ENCODE assay signal across 13 cellular contexts in the genomic region with DNA sequence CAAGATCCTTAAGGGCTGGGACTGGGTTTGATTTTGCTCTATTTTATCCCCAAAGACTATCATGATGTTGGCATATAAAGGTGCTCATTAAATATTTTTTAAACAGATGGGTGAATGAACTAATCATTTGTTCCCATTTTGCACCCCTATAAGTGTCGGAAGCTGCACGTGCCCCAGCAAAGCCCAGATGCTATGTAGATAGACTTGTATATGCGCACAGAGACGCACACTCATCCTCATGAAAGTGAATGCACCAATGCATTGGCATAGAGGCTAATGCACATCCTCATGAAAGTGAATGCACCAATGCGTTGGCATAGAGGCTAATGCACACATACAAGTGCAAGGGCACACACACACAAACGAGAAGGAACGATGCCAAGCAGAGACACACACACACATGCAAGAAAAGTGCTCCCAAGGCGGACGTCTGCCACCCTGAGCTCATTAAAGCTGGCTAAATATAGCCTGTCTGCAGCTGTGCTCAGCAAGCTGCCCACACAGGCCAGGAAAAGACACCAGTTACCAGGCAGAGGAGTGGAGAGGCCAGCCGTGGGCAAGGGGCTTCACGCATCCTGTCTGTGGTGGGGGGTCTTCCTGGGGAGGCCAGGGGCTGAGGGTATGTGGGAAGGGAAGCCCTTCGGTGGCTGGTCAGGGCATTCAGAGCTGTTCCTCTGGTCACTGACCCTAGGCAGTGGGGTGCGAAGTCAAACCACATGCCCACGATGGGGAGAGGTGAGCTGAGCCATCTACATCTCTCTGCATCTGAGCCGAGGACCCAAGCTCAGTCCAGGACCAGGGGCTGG. TPM values are rescaled to one million over a fixed set of nuclear protein-coding genes. Genes with fewer than 3 reads are reported as not detected.
DNase-seq lines count a peak whose midpoint lies in the region; ATAC-seq and TF ChIP-seq lines count a peak whose summit lies in the region.
"Had no signal": no experiment of that assay in that cellular context is flagged by ENCODE, and none has a peak within 500 bp of the region (broad histone marks: within the 10 kb centered on the region; RNA-seq: fewer than 3 reads in every experiment).

No MANE protein-coding gene starts in this region.

- no peaks in the 10 kb centered on the region for H3K79me2 ChIP-seq in mammary epithelial cell (ENCODE audit: insufficient read depth, low read length)

- intact Hi-C loops in Right ventricle myocardium superior (cut with DNase I) (no loop called here), left ventricle myocardium inferior (cut with micrococcal nuclease) (no loop called here), upper lobe of right lung (cut with DNase I) (no loop called here), mammary epithelial cell (cut with micrococcal nuclease) (no loop called here)

- TF ChIP-seq CTCF in left ventricle myocardium inferior (IDR thresholded peaks at IDR 0.05; ENCODE audit: borderline replicate concordance) (no peak), WTC11 (IDR thresholded peaks at IDR 0.05) (no peak), upper lobe of right lung (IDR thresholded peaks at IDR 0.05) (no peak), GM13977 (IDR thresholded peaks at IDR 0.05; ENCODE audit: extremely low read depth, insufficient read depth, missing control alignments) (no peak), mammary epithelial cell (conservative IDR thresholded peaks at IDR 0.05 in 1 of 2, IDR thresholded peaks at IDR 0.05 in 1 of 2; ENCODE audit: extremely low read depth in 1 of 2, insufficient read depth in 1 of 2, low read depth in 1 of 2, low read length in 2 of 2) (no peak)

- peaks cover 3% of the 10 kb centered on the region for H3K9me3 Mint-ChIP-seq in WTC11
- H3K9me3 Mint-ChIP-seq: dendritic cell treated with granulocyte-macrophage colony-stimulating factor and Interleukin-4, amounts not matched to agents 40 ng/mL and 50 ng/mL, for 4 days; mesothelial cell of epicardium had no signal

- H3K4me1 Mint-ChIP-seq in WTC11 = peaks cover 53% of the 10 kb centered on the region

- POLR2A ChIA-PET in WTC11 (lab: Charles Lee) = interaction anchor here (0.6 kb wide), 1 partner anchor 650 kb away, joined by 3 read pairs; no protein-coding TSS in a partner anchor

- WGBS in mammary epithelial cell (ENCODE audit: low coverage, missing lambda C conversion rate) = 91% methylated on average over 15 of the region's 15 CpGs

- H3K36me3 Mint-ChIP-seq in WTC11 = no peaks in the 10 kb centered on the region
- H3K36me3 Mint-ChIP-seq: mesothelial cell of epicardium had no signal

- DNase-seq in Right ventricle myocardium superior (no peak), left ventricle myocardium inferior (no peak), WTC11 (ENCODE audit: low spot score) (no peak), left lobe of liver (ENCODE audit: low spot score) (peak; percentile 29), upper lobe of right lung (peak; percentile 36), GM13977 (ENCODE audit: low spot score) (no peak), mammary epithelial cell (no peak)
- DNase-seq: activated CD4-positive, CD25-positive, alpha-beta regulatory T cell; activated gamma-delta T cell treated with Interleukin-2 at 50 U/mL for 16 hours; NCI-H2029 had no signal

- in situ Hi-C loops in GM13977 (cut with MboI; ENCODE audit: low pct_unique_long_range_greater_than_20kb, low sequenced_read_pairs, unreplicated experiment) = no loop called here
- in situ Hi-C loops in mammary epithelial cell (cut with MboI; ENCODE audit: low sequenced_read_pairs in 2 of 2) = loop anchor here in 1 of 2 donors (25.0 kb wide), 2 partner anchors 90 to 515 kb away; partner anchors contain the start of genes BCL6B and RNASEK

- H3K27me3 Mint-ChIP-seq in WTC11 (ENCODE audit: low read depth) = peaks cover 6% of the 10 kb centered on the region

- CTCF ChIA-PET in WTC11 (lab: Charles Lee) (interaction anchor here (1.1 to 3.6 kb wide), 3 partner anchors 11 to 28 kb away, joined by 3 to 30 read pairs (median 9); no protein-coding TSS in a partner anchor), mammary epithelial cell (lab: Charles Lee; ENCODE audit: low non-redundant PET) (no interaction called here)

- H3K27ac Mint-ChIP-seq in WTC11 = 0 out of 2 replicates have a peak overlapping the region, but pooled peaks have one; percentile 74
- H3K27ac Mint-ChIP-seq: dendritic cell treated with granulocyte-macrophage colony-stimulating factor and Interleukin-4, amounts not matched to agents 40 ng/mL and 50 ng/mL, for 4 days; mesothelial cell of epicardium had no signal

- dilution Hi-C loops in mammary epithelial cell (cut with HindIII; ENCODE audit: low sequenced_read_pairs) = no loop called here

- no peak overlapping the region for H3K4me2 ChIP-seq in mammary epithelial cell (ENCODE audit: insufficient read depth, low read depth, low read length)

- H3K9ac ChIP-seq in mammary epithelial cell (ENCODE audit: insufficient read depth, low read length) = no peak overlapping the region

- no peaks in the 10 kb centered on the region for H4K20me1 ChIP-seq in mammary epithelial cell (ENCODE audit: insufficient read depth, low read length)

- no peak overlapping the region for H2AFZ ChIP-seq in mammary epithelial cell (ENCODE audit: low read depth, low read length)

- H3K4me3 ChIP-seq in left ventricle myocardium inferior (no peak overlapping the region), upper lobe of right lung (no peak overlapping the region), mammary epithelial cell (replicated peaks in 1 of 3; ENCODE audit: insufficient read depth in 1 of 3, low read depth in 2 of 3, low read length in 3 of 3) (no peak overlapping the region)

- ATAC-seq in Right ventricle myocardium superior (ENCODE audit: poor library complexity) = peak; percentile 58
- ATAC-seq in WTC11 = no peak
- no peak for ATAC-seq in left lobe of liver
- no peak for ATAC-seq in upper lobe of right lung
- ATAC-seq in GM19395 (IDR thresholded peaks at IDR 0.05; ENCODE audit: unreplicated experiment) = no peak

- H3K9me3 ChIP-seq in left ventricle myocardium inferior (replicated peaks) (no peaks in the 10 kb centered on the region), upper lobe of right lung (no peaks in the 10 kb centered on the region), mammary epithelial cell (replicated peaks; ENCODE audit: insufficient read depth, low read length) (no peaks in the 10 kb centered on the region)

- no peaks in the 10 kb centered on the region for H3K36me3 ChIP-seq in left ventricle myocardium inferior
- H3K36me3 ChIP-seq in upper lobe of right lung = no peaks in the 10 kb centered on the region
- no peaks in the 10 kb centered on the region for H3K36me3 ChIP-seq in mammary epithelial cell (ENCODE audit: insufficient read depth, low read length)

- BruUV-seq in mammary epithelial cell (replicated peaks; lab: Mats Ljungman, UMichigan) = no TSS peak

- H3K4me3 Mint-ChIP-seq in WTC11 = peak overlapping the region; percentile 62; the same call in 1 of the 2 replicates
- H3K4me3 Mint-ChIP-seq: dendritic cell treated with granulocyte-macrophage colony-stimulating factor and Interleukin-4, amounts not matched to agents 40 ng/mL and 50 ng/mL, for 4 days had no signal

- H3K27me3 ChIP-seq in left ventricle myocardium inferior (ENCODE audit: low read depth) (peaks cover 61% of the 10 kb centered on the region), upper lobe of right lung (no peaks in the 10 kb centered on the region), mammary epithelial cell (ENCODE audit: insufficient read depth, low read length) (no peaks in the 10 kb centered on the region)

- H3K27ac ChIP-seq in left ventricle myocardium inferior (replicated peaks) = no peak overlapping the region
- H3K27ac ChIP-seq in upper lobe of right lung = no peak overlapping the region
- no peak overlapping the region for H3K27ac ChIP-seq in mammary epithelial cell (ENCODE audit: insufficient read depth, low read depth, low read length)

- H3K4me1 ChIP-seq in left ventricle myocardium inferior (peaks cover 17% of the 10 kb centered on the region), upper lobe of right lung (no peaks in the 10 kb centered on the region), mammary epithelial cell (ENCODE audit: insufficient read depth, low read length) (no peaks in the 10 kb centered on the region)

TF ChIP-seq in WTC11, 78 proteins besides CTCF, POLR2A, EP300 and RAD21 (continues in another document):
- TF ChIP-seq MYBL2 (CRISPR knock-in tag; IDR thresholded peaks at IDR 0.05) (no peak), SP1 (CRISPR knock-in tag; conservative IDR thresholded peaks at IDR 0.05) (no peak), NFATC4 (CRISPR knock-in tag; IDR thresholded peaks at IDR 0.05) (no peak), ZNF219 (CRISPR knock-in tag; IDR thresholded peaks at IDR 0.05; ENCODE audit: borderline replicate concordance) (no peak), E2F4 (CRISPR knock-in tag; IDR thresholded peaks at IDR 0.05; ENCODE audit: borderline replicate concordance, low read depth) (no peak), CREM (CRISPR knock-in tag; IDR thresholded peaks at IDR 0.05) (no peak)
- TF ChIP-seq, protein P1, sequence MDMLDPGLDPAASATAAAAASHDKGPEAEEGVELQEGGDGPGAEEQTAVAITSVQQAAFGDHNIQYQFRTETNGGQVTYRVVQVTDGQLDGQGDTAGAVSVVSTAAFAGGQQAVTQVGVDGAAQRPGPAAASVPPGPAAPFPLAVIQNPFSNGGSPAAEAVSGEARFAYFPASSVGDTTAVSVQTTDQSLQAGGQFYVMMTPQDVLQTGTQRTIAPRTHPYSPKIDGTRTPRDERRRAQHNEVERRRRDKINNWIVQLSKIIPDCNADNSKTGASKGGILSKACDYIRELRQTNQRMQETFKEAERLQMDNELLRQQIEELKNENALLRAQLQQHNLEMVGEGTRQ (CRISPR knock-in tag; IDR thresholded peaks at IDR 0.05) = no peak

RNA-seq across cellular contexts. Expression of gene PIMREG, which starts 52.6 kb away (rescaled TPM):
- total RNA-seq in Right ventricle myocardium superior (0.59 TPM), left ventricle myocardium inferior (0.19 TPM), WTC11 (2021) (92.2 to 102 TPM (median 99.3 TPM) in 3 replicates), left lobe of liver (0.23 TPM), upper lobe of right lung (0.26 TPM), mammary epithelial cell (10 to 100 TPM in 1 of 2 donors, under 1 TPM in 1; 0.83 to 18.4 TPM)
- polyA plus RNA-seq in mammary epithelial cell = 18.2 TPM
- polyA minus RNA-seq in mammary epithelial cell = 7.8 TPM

RNA-seq across cellular contexts. Expression of gene PITPNM3, which starts 59.5 kb away (rescaled TPM):
- total RNA-seq in Right ventricle myocardium superior (0.27 TPM), left ventricle myocardium inferior (0.36 TPM), WTC11 (2021) (2.1 to 2.8 TPM (median 2.3 TPM) in 3 replicates), left lobe of liver (1.8 TPM), upper lobe of right lung (15.6 TPM), mammary epithelial cell (10 to 100 TPM; 13.3 to 16.5 TPM)
- 8.2 TPM for polyA plus RNA-seq in mammary epithelial cell
- 24.1 TPM for polyA minus RNA-seq in mammary epithelial cell

Comparison
In these comparisons a context has a peak if more than half of its experiments do, and no peak if none do; other contexts are left out.
1. DNase-seq: peak in left lobe of liver (single experiment) and upper lobe of right lung (single experiment); none in Right ventricle myocardium superior (single experiment), left ventricle myocardium inferior (single experiment), WTC11 (single experiment), GM13977 (single experiment) and mammary epithelial cell (single experiment).